ENCODE assay signal across 8 cellular contexts in genomic region chr20:8132015-8132631, GRCh38. TPM values are rescaled to one million over a fixed set of nuclear protein-coding genes. Genes with fewer than 3 reads are reported as not detected.
DNase-seq lines count a peak whose midpoint lies in the region; ATAC-seq, FAIRE-seq and TF ChIP-seq lines count a peak whose summit lies in the region.

PLCB1 (plus strand) TSS chr20:8132266; CDS start chr20:8132652, 386 bp downstream.

- ATAC-seq in GM18498 (IDR thresholded peaks at IDR 0.05; ENCODE audit: unreplicated experiment) (peak; percentile 87), HG02970 (IDR thresholded peaks at IDR 0.05; ENCODE audit: low FRiP score, unreplicated experiment) (peak; percentile 66), WTC11 (peak; percentile 94)

- TF ChIP-seq CTCF in WTC11 (IDR thresholded peaks at IDR 0.05) (peak; percentile 60; the same call in 1 of the 2 replicates), bronchial epithelial cell (IDR thresholded peaks at IDR 0.05; ENCODE audit: insufficient read depth, low read length, severe bottlenecking) (peak; percentile 92)

- peaks cover 36% of the 10 kb centered on the region for H3K4me1 Mint-ChIP-seq in WTC11

- DNase-seq in NCI-H2081 treated with DMSO at 0.1 percent for 48 hours (lab: John Stamatoyannopoulos, UW) (peak; percentile 48), WTC11 (ENCODE audit: low spot score) (peak; percentile 93), bronchial epithelial cell (ENCODE audit: low read depth) (no peak), iPS-NIHi11 (ENCODE audit: low spot score) (peak; percentile 92), small intestine (peak; percentile 78), RCC 7860 (ENCODE audit: low spot score) (no peak)

- no peaks in the 10 kb centered on the region for H3K4me1 ChIP-seq in small intestine (ENCODE audit: control insufficient read depth in 2 of 2, insufficient read depth in 1 of 2, low read depth in 1 of 2, low read length in 1 of 2)

- CTCF ChIA-PET in WTC11 (lab: Charles Lee): interaction anchor here (0.6 to 1.4 kb wide), 18 partner anchors 11 to 1260 kb away, joined by 3 to 9 read pairs (median 3); no protein-coding TSS in a partner anchor

- no peaks in the 10 kb centered on the region for H3K9me3 ChIP-seq in small intestine (ENCODE audit: control insufficient read depth, low read depth)

- H3K27me3 ChIP-seq in bronchial epithelial cell (ENCODE audit: control insufficient read depth, insufficient read depth, low read length): peaks cover 8% of the 10 kb centered on the region
- H3K27me3 ChIP-seq in small intestine (ENCODE audit: control insufficient read depth in 2 of 2, insufficient read depth in 2 of 2, low read length in 2 of 2): peaks cover 0 to 4% of the 10 kb centered on the region in 2 donors

- H3K4me3 Mint-ChIP-seq in WTC11: peak within 1 kb of the TSS; percentile 84

- 0 to 1% (median 1%) methylated on average over 39 to 71 of the region's 71 CpGs for WGBS in small intestine, 3 donors

- no peaks in the 10 kb centered on the region for H3K36me3 ChIP-seq in bronchial epithelial cell (ENCODE audit: control insufficient read depth, insufficient read depth, low read length)
- H3K36me3 ChIP-seq in small intestine (ENCODE audit: control insufficient read depth in 2 of 2, insufficient read depth in 2 of 2, low read length in 2 of 2): no peaks in the 10 kb centered on the region

- H3K27ac Mint-ChIP-seq in WTC11: peak within 1 kb of the TSS; percentile 82; the same call in 1 of the 2 replicates

- peak within 1 kb of the TSS; percentile 31 for H3K4me3 ChIP-seq in bronchial epithelial cell (ENCODE audit: low read depth, low read length)
- H3K4me3 ChIP-seq in small intestine (ENCODE audit: low read depth in 1 of 2, low read length in 2 of 2): peak within 1 kb of the TSS; percentile 43 to 57

- H3K27me3 Mint-ChIP-seq in WTC11 (ENCODE audit: low read depth): peaks cover 41% of the 10 kb centered on the region

- peak within 1 kb of the TSS in 1 of 2 donors; percentile 70 for H3K27ac ChIP-seq in small intestine (ENCODE audit: low read depth in 1 of 2, low read length in 1 of 2)

- FAIRE-seq in bronchial epithelial cell (lab: Jason Lieb, UNC) (no peak), small intestine (lab: Jason Lieb, UNC) (no peak), RCC 7860 (lab: Jason Lieb, UNC) (no peak)

- no peaks in the 10 kb centered on the region for H3K36me3 Mint-ChIP-seq in WTC11

- no peaks in the 10 kb centered on the region for H3K9me3 Mint-ChIP-seq in WTC11

- POLR2A ChIA-PET in WTC11 (lab: Charles Lee): no interaction called here

TF ChIP-seq in WTC11, 78 proteins besides CTCF, POLR2A, EP300 and RAD21:
- TF ChIP-seq FOXP1 (CRISPR knock-in tag; IDR thresholded peaks at IDR 0.05; ENCODE audit: borderline replicate concordance) (no peak), SP1 (CRISPR knock-in tag; conservative IDR thresholded peaks at IDR 0.05) (0 out of 2 replicates have a peak, but pooled peaks have one; percentile 19), ZNF671 (CRISPR knock-in tag; IDR thresholded peaks at IDR 0.05) (no peak), GABPB1 (CRISPR knock-in tag; IDR thresholded peaks at IDR 0.05) (peak; percentile 79), ZBTB21 (CRISPR knock-in tag; IDR thresholded peaks at IDR 0.05; ENCODE audit: borderline replicate concordance) (0 out of 2 replicates have a peak, but pooled peaks have one; percentile 27), TEAD1 (CRISPR knock-in tag; IDR thresholded peaks at IDR 0.05) (0 out of 2 replicates have a peak, but pooled peaks have one; percentile 20), ZNF423 (CRISPR knock-in tag; IDR thresholded peaks at IDR 0.05) (peak; percentile 58; the same call in 1 of the 2 replicates), HMGXB4 (CRISPR knock-in tag; IDR thresholded peaks at IDR 0.05) (peak; percentile 20), ZNF416 (CRISPR knock-in tag; IDR thresholded peaks at IDR 0.05) (0 out of 2 replicates have a peak, but pooled peaks have one; percentile 38), RELA (CRISPR knock-in tag; IDR thresholded peaks at IDR 0.05; ENCODE audit: borderline replicate concordance) (no peak)

RNA-seq across cellular contexts. Expression of gene PLCB1, which starts in this region (rescaled TPM):
- total RNA-seq in WTC11 (2021) (11.3 to 18.5 TPM (median 17.5 TPM) in 3 replicates), bronchial epithelial cell (1.1 and 2.9 TPM in 2 replicates)
- polyA plus RNA-seq in small intestine: 1 to 10 TPM; 1.8 to 5.4 (median 1.9) TPM

Comparison
In these comparisons a context has a peak if more than half of its experiments do, and no peak if none do; other contexts are left out.
1. DNase-seq: peak in NCI-H2081 treated with DMSO at 0.1 percent for 48 hours (single experiment), WTC11 (single experiment), iPS-NIHi11 (single experiment) and small intestine (single experiment); none in bronchial epithelial cell (single experiment) and RCC 7860 (single experiment).
2. Peak in every context shown above with its lines, with median percentiles within 50 percentile points of each other: ATAC-seq.